In the genomic region with DNA sequence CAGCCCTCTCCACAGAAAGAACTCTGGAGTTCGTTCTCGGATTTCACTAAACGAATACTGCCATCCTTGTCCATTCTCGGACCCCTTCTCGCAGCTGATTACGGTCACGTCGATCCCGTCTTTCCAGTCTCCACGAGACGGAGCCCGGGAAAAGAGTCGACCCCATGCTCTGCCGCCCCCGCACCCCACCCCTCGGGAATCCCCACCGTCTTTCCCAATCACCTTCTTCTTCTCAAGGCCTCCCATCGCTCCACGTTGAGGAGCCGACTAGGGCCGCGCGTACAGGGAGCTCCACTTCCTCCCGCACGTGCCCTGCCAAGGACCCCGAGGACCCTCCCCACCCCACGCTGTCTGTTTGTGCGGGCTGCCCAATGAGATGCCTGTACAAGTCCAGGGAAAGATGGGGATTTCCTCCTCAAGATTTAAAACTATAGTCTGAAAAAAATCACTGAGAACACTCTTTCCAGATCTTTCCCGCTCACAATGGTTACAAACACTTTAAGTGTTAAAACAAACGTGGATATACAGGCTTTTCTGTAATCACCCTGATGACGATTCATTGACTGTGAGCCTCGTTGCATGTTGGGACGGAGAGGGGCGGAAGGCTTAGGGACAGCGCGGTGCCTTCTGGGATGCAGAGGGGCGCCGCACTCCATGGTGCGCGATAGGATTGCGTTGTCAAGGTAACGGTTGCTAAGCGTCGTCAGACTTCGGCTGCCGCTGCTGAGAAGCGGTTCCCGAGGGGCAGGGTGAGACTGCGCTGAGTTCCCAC, we compare ENCODE assay signal across 8 cellular contexts. TPM values are rescaled to one million over a fixed set of nuclear protein-coding genes. Genes with fewer than 3 reads are reported as not detected.
DNase-seq lines count a peak whose midpoint lies in the region; ATAC-seq, FAIRE-seq and TF ChIP-seq lines count a peak whose summit lies in the region.

TSS of gene PES1 (minus strand) at position 323 of the 772 bp plus-strand sequence. CDS start at position 246, 77 bp downstream.

- H3K9ac ChIP-seq in iPS-20b (ENCODE audit: low read depth, low read length) = peak within 1 kb of the TSS; percentile 97

- POLR2A ChIA-PET in AG04450 (lab: Yijun Ruan, JAX) = interaction anchor here (1.0 kb wide), 1 partner anchor 17 kb away, joined by 5 read pairs; the partner anchor contains the start of gene GAL3ST1

- H3K36me3 ChIP-seq in WERI-Rb-1 = peaks cover 21% of the 10 kb centered on the region
- H3K36me3 ChIP-seq in bronchial epithelial cell (ENCODE audit: control insufficient read depth, insufficient read depth, low read length) = peaks cover 16% of the 10 kb centered on the region
- H3K36me3 ChIP-seq in iPS-20b (ENCODE audit: insufficient read depth, low read depth, low read length) = peaks cover 31% of the 10 kb centered on the region

- peak; percentile 99 for FAIRE-seq in bronchial epithelial cell (lab: Jason Lieb, UNC)

- no peaks in the 10 kb centered on the region; the same call in 1 of the 2 replicates for H3K9me3 ChIP-seq in AG04450 (ENCODE audit: control insufficient read depth, insufficient read depth, low read length)
- H3K9me3 ChIP-seq in WERI-Rb-1 (ENCODE audit: severe bottlenecking) = no peaks in the 10 kb centered on the region
- no peaks in the 10 kb centered on the region for H3K9me3 ChIP-seq in iPS-20b (ENCODE audit: insufficient read depth, low read depth, low read length)

- peaks cover 5% of the 10 kb centered on the region; the same call in 1 of the 2 replicates for H3K4me1 ChIP-seq in iPS-20b (ENCODE audit: insufficient read depth, low read length)

- peak; percentile 92 for ATAC-seq in GM18907 (IDR thresholded peaks at IDR 0.05; ENCODE audit: unreplicated experiment)
- peak; percentile 96 for ATAC-seq in HG03139 (IDR thresholded peaks at IDR 0.05; ENCODE audit: unreplicated experiment)

- H3K27me3 ChIP-seq in AG04450 (ENCODE audit: control insufficient read depth, insufficient read depth, low read length) = peaks cover 3% of the 10 kb centered on the region
- no peaks in the 10 kb centered on the region for H3K27me3 ChIP-seq in WERI-Rb-1 (ENCODE audit: insufficient read depth, low read depth, severe bottlenecking)
- peaks cover 2% of the 10 kb centered on the region for H3K27me3 ChIP-seq in bronchial epithelial cell (ENCODE audit: control insufficient read depth, insufficient read depth, low read length)
- peaks cover 15% of the 10 kb centered on the region for H3K27me3 ChIP-seq in iPS-20b (ENCODE audit: insufficient read depth, low read length)

- CTCF ChIA-PET in AG04450 (lab: Charles Lee) = interaction anchor here (0.9 to 1.0 kb wide), 2 partner anchors 14 to 43 kb away, joined by 3 to 4 read pairs; no protein-coding TSS in a partner anchor

- DNase-seq in AG04450 (ENCODE audit: low read depth, low spot score) (peak; percentile 98), NCI-H2227 (lab: John Stamatoyannopoulos, UW; ENCODE audit: unreplicated experiment) (peak; percentile 96), WERI-Rb-1 (peak; percentile 97), bronchial epithelial cell (ENCODE audit: low read depth) (peak; percentile 93)

- peak within 1 kb of the TSS; percentile 23 for H3K27ac ChIP-seq in AG04450 (ENCODE audit: low read depth, low read length)
- peak within 1 kb of the TSS; percentile 95 for H3K27ac ChIP-seq in WERI-Rb-1
- peak within 1 kb of the TSS; percentile 99 for H3K27ac ChIP-seq in iPS-20b (ENCODE audit: low read length)
- peak within 1 kb of the TSS; percentile 28 to 95 (median 87) for H3K27ac ChIP-seq in skin epidermis

- H3K4me3 ChIP-seq in AG04450 (ENCODE audit: low read depth, low read length) (peak within 1 kb of the TSS; percentile 87), WERI-Rb-1 (ENCODE audit: low read depth, low read length) (peak within 1 kb of the TSS; percentile 80), bronchial epithelial cell (ENCODE audit: low read depth, low read length) (peak within 1 kb of the TSS; percentile 89), iPS-20b (ENCODE audit: low read length) (peak within 1 kb of the TSS; percentile 97), skin epidermis (peak within 1 kb of the TSS; percentile 56 to 98 (median 73))

- no peak for TF ChIP-seq CTCF in AG04450 (IDR thresholded peaks at IDR 0.05; ENCODE audit: low read depth, low read length)
- no peak for TF ChIP-seq CTCF in WERI-Rb-1 (IDR thresholded peaks at IDR 0.05; ENCODE audit: low read depth, low read length)
- no peak for TF ChIP-seq CTCF in bronchial epithelial cell (IDR thresholded peaks at IDR 0.05; ENCODE audit: insufficient read depth, low read length, severe bottlenecking)

RNA-seq across cellular contexts. Expression of gene PES1, which starts in this region (rescaled TPM):
- 70.2 and 90.3 TPM in 2 replicates for polyA plus RNA-seq in AG04450 (2011; rRNA removed)
- 103 and 127 TPM in 2 replicates for polyA minus RNA-seq in AG04450 (2011; rRNA and poly(A)+ RNA removed)
- 97.2 and 108 TPM in 2 replicates for total RNA-seq in bronchial epithelial cell

Comparison
In these comparisons a context has a peak if more than half of its experiments do, and no peak if none do; other contexts are left out.
1. Peak in every context shown above with its lines: DNase-seq, ATAC-seq, H3K4me3 ChIP-seq and H3K27ac ChIP-seq.
2. H3K27ac ChIP-seq: peak in every context shown above with its lines; median percentile 99 in iPS-20b; 95 in WERI-Rb-1; 87 in skin epidermis; 23 in AG04450.